Comparison of ENCODE assay signal across 8 cellular contexts in genomic region chr20:50191065-50191565, GRCh38. TPM values are rescaled to one million over a fixed set of nuclear protein-coding genes. Genes with fewer than 3 reads are reported as not detected.
DNase-seq lines count a peak whose midpoint lies in the region; ATAC-seq, FAIRE-seq and TF ChIP-seq lines count a peak whose summit lies in the region.

No MANE protein-coding gene starts in this region.

- no peaks in the 10 kb centered on the region for H3K27me3 ChIP-seq in IMR-90 (ENCODE audit: control insufficient read depth, insufficient read depth, low read length)
- no peaks in the 10 kb centered on the region for H3K27me3 ChIP-seq in K562 (ENCODE audit: control insufficient read depth in 2 of 2, insufficient read depth in 2 of 2, low read length in 2 of 2)
- H3K27me3 ChIP-seq in kidney epithelial cell (ENCODE audit: control insufficient read depth, insufficient read depth, low read length), result no peaks in the 10 kb centered on the region

- TF ChIP-seq RAD21 in IMR-90 (IDR thresholded peaks at IDR 0.05; ENCODE audit: low read length) (no peak), K562 (CRISPR knock-in tag; conservative IDR thresholded peaks at IDR 0.05 in 1 of 2, IDR thresholded peaks at IDR 0.05 in 1 of 2) (no peak)

- H3K4me3 ChIP-seq in IMR-90 (ENCODE audit: insufficient read depth, low read depth, low read length), result peak overlapping the region; percentile 95
- H3K4me3 ChIP-seq in K562, result peak overlapping the region; percentile 95
- H3K4me3 ChIP-seq in kidney epithelial cell (ENCODE audit: low read depth, low read length), result peak overlapping the region; percentile 94

- H3K9ac ChIP-seq in IMR-90 (ENCODE audit: low read depth, low read length), result peak overlapping the region; percentile 63
- peak overlapping the region; percentile 96 to 100 for H3K9ac ChIP-seq in K562 (ENCODE audit: insufficient read depth in 1 of 2, low read depth in 2 of 2, low read length in 2 of 2)

- no peak overlapping the region for H2BK120ac ChIP-seq in IMR-90 (ENCODE audit: low read depth, low read length)

- dilution Hi-C loops in IMR-90 (cut with HindIII; ENCODE audit: low sequenced_read_pairs, unreplicated experiment), result no loop called here

- H3K27ac ChIP-seq in IMR-90 (ENCODE audit: insufficient read depth, low read length) (peak overlapping the region; percentile 100), K562 (ENCODE audit: extremely low read depth, low read depth, low read length) (peak overlapping the region; percentile 99)

- POLR2A ChIA-PET in IMR-90 (lab: Charles Lee; ENCODE audit: unreplicated experiment) (interaction anchor here (0.6 to 1.1 kb wide), 3 partner anchors 94 to 259 kb away, joined by 3 to 4 read pairs (median 4); no protein-coding TSS in a partner anchor), K562 (lab: Yijun Ruan, JAX) (interaction anchor here (0.6 to 2.1 kb wide), 33 partner anchors 9 to 543 kb away, joined by 3 to 12 read pairs (median 3); partner anchors contain the start of gene SNAI1)

- H4K91ac ChIP-seq in IMR-90 (ENCODE audit: insufficient read depth, low read depth, low read length), result no peak overlapping the region; the same call in 1 of the 2 replicates

- no peak overlapping the region for H2AK5ac ChIP-seq in IMR-90 (ENCODE audit: low read depth, low read length)

- H3K36me3 ChIP-seq in IMR-90 (ENCODE audit: control insufficient read depth, insufficient read depth, low read length) (peaks cover 29% of the 10 kb centered on the region), K562 (ENCODE audit: control insufficient read depth, insufficient read depth, low read length) (peaks cover 18% of the 10 kb centered on the region), kidney epithelial cell (ENCODE audit: control insufficient read depth, insufficient read depth, low read length) (peaks cover 6% of the 10 kb centered on the region)

- H3K79me1 ChIP-seq in IMR-90 (ENCODE audit: low read depth in 1 of 2, low read length in 2 of 2), result peaks cover 8 to 38% of the 10 kb centered on the region in 2 experiments; a peak in 3 of 4 replicates

- H2BK5ac ChIP-seq in IMR-90 (ENCODE audit: low read depth, low read length, poor library complexity, severe bottlenecking), result peak overlapping the region; percentile 98

- intact Hi-C loops in IMR-90 (cut with micrococcal nuclease) (loop anchor here (5.0 kb wide), 2 partner anchors 61 to 101 kb away; no protein-coding TSS in a partner anchor), K562 (cut with micrococcal nuclease) (loop anchor here (5.0 kb wide), 1 partner anchor 101 kb away; no protein-coding TSS in a partner anchor)

- TF ChIP-seq POLR2A in IMR-90 (IDR thresholded peaks at IDR 0.05; ENCODE audit: low read depth, low read length), result no peak
- no peak for TF ChIP-seq POLR2A in K562 (conservative IDR thresholded peaks at IDR 0.05)

- H3K9me1 ChIP-seq in IMR-90 (ENCODE audit: insufficient read depth, low read length) (peaks cover 10% of the 10 kb centered on the region), K562 (ENCODE audit: control insufficient read depth, insufficient read depth, low read length) (peaks cover 12% of the 10 kb centered on the region)

- H3K56ac ChIP-seq in IMR-90 (ENCODE audit: extremely low read depth, insufficient read depth, low read length), result no peak overlapping the region; the same call in 1 of the 2 replicates

- CTCF ChIA-PET in IMR-90 (lab: Yijun Ruan, JAX) (interaction anchor here (0.8 to 1.1 kb wide), 2 partner anchors 230 to 382 kb away, joined by 3 read pairs; no protein-coding TSS in a partner anchor), K562 (lab: Yijun Ruan, JAX; ENCODE audit: low intra/inter-chr PET ratio) (interaction anchor here (2.6 kb wide), 1 partner anchor 269 kb away, joined by 21 read pairs; no protein-coding TSS in a partner anchor)

- H3K9me3 ChIP-seq in IMR-90 (ENCODE audit: control insufficient read depth, insufficient read depth, low read length) (no peaks in the 10 kb centered on the region), K562 (replicated peaks; ENCODE audit: control insufficient read depth, insufficient read depth, low read depth, low read length) (no peaks in the 10 kb centered on the region)

- no peak overlapping the region; a peak in 1 of 4 replicates for H4K8ac ChIP-seq in IMR-90 (ENCODE audit: low read depth in 2 of 2, low read length in 2 of 2)

- H4K20me1 ChIP-seq in IMR-90 (ENCODE audit: insufficient read depth, low read length), result peaks cover 46% of the 10 kb centered on the region
- peaks cover 16% of the 10 kb centered on the region; the same call in 1 of the 2 replicates for H4K20me1 ChIP-seq in K562 (replicated peaks; ENCODE audit: control insufficient read depth, insufficient read depth, low read length)

- peaks cover 17% of the 10 kb centered on the region for H3K4me1 ChIP-seq in IMR-90 (ENCODE audit: control insufficient read depth, insufficient read depth, low read length)
- H3K4me1 ChIP-seq in K562 (replicated peaks in 1 of 2; ENCODE audit: control insufficient read depth in 2 of 2, insufficient read depth in 2 of 2, low read length in 2 of 2), result peaks cover 48 to 76% of the 10 kb centered on the region in 2 experiments

- H3K4me2 ChIP-seq in IMR-90 (ENCODE audit: low read depth, low read length), result no peak overlapping the region
- H3K4me2 ChIP-seq in K562 (ENCODE audit: insufficient read depth, low read length), result peak overlapping the region; percentile 99; the same call in 1 of the 2 replicates

- H3K14ac ChIP-seq in IMR-90 (replicated peaks; ENCODE audit: low read depth, low read length), result no peak overlapping the region

- in situ Hi-C loops in IMR-90 (cut with MboI; ENCODE audit: low sequenced_read_pairs), result loop anchor here (5.0 kb wide), 2 partner anchors 116 to 191 kb away; no protein-coding TSS in a partner anchor
- in situ Hi-C loops in K562 (cut with MboI), result no loop called here

- H2BK20ac ChIP-seq in IMR-90 (ENCODE audit: low read depth, low read length), result no peak overlapping the region

- no peak overlapping the region for H3K23ac ChIP-seq in IMR-90 (ENCODE audit: low read depth, low read length)

- 0% methylated on average over 14 of the region's 73 CpGs; no CpG with 5 or more reads in 1 of the 2 experiments for whole genome bisulfite sequencing in IMR-90 (ENCODE audit: extremely low coverage in 2 of 2, insufficient read length in 1 of 2), 2 experiments
- 0% methylated on average over 19 of the region's 73 CpGs for WGBS in K562 (ENCODE audit: insufficient coverage, low coverage, missing lambda C conversion rate)

- H3K18ac ChIP-seq in IMR-90 (ENCODE audit: low read depth, low read length), result no peak overlapping the region

- no peak overlapping the region for H4K5ac ChIP-seq in IMR-90 (ENCODE audit: low read depth, low read length)

- peak overlapping the region; percentile 89 for H2AK9ac ChIP-seq in IMR-90 (replicated peaks; ENCODE audit: low read depth, low read length, poor library complexity)

- peak; percentile 30 for DNase-seq in SKM-1 treated with dmso at 0.1 percent for 144 hours (lab: John Stamatoyannopoulos, UW; ENCODE audit: unreplicated experiment)
- DNase-seq in SKM-1 (lab: John Stamatoyannopoulos, UW; ENCODE audit: unreplicated experiment), result no peak
- DNase-seq in IMR-90, result no peak
- DNase-seq in UCSD-AML1 (lab: John Stamatoyannopoulos, UW; ENCODE audit: unreplicated experiment), result peak; percentile 74
- peak; percentile 62 to 75 (median 74) for DNase-seq in K562 (ENCODE audit: extremely low read depth in 1 of 4, low spot score in 3 of 4)
- no peak for DNase-seq in kidney epithelial cell (ENCODE audit: low read depth)
- peak; percentile 44 for DNase-seq in stimulated activated CD4-positive, alpha-beta T cell treated with anti-CD3 and anti-CD28 coated beads, Interleukin-2, amount 100 ng/mL, for 4 hours (ENCODE audit: low read depth)
- DNase-seq in SHP77 treated with DMSO at 0.1 percent for 48 hours (lab: John Stamatoyannopoulos, UW), result no peak

- ATAC-seq in IMR-90 (ENCODE audit: low read depth), result peak; percentile 18
- peak; percentile 2 for ATAC-seq in K562

- no peak overlapping the region for H3K4ac ChIP-seq in IMR-90 (ENCODE audit: low read depth, low read length)

- TF ChIP-seq CTCF in IMR-90 (conservative IDR thresholded peaks at IDR 0.05; ENCODE audit: low read depth, low read length) (no peak), K562 (IDR thresholded peaks at IDR 0.05 in 2 of 3, conservative IDR thresholded peaks at IDR 0.05 in 1 of 3; ENCODE audit: insufficient read depth in 2 of 3, low read depth in 1 of 3, low read length in 3 of 3) (no peak), kidney epithelial cell (IDR thresholded peaks at IDR 0.05; ENCODE audit: insufficient read depth, low read length, poor library complexity, severe bottlenecking) (no peak)

- no peak overlapping the region for H2BK15ac ChIP-seq in IMR-90 (ENCODE audit: low read depth, low read length)

- no peak for FAIRE-seq in K562 (lab: Jason Lieb, UNC)

- TF ChIP-seq EP300 in K562 (IDR thresholded peaks at IDR 0.05; ENCODE audit: low read length), result no peak

- H2AFZ ChIP-seq in IMR-90 (replicated peaks; ENCODE audit: low read length, poor library complexity) (peak overlapping the region; percentile 86), K562 (ENCODE audit: low read depth, low read length) (no peak overlapping the region; the same call in 1 of the 2 replicates)

- H3K79me2 ChIP-seq in K562 (ENCODE audit: control insufficient read depth, insufficient read depth, low read length), result peaks cover 41% of the 10 kb centered on the region

- BruUV-seq in IMR-90 (replicated peaks; lab: Mats Ljungman, UMichigan) (TSS peak; percentile 54), K562 (replicated peaks; lab: Mats Ljungman, UMichigan) (no TSS peak)

RNA-seq across cellular contexts. Expression of gene CEBPB, which starts 0.5 kb away (rescaled TPM):
- total RNA-seq in IMR-90 (2012; rRNA removed) (3.4 and 6.9 TPM in 2 replicates), K562 (2014; rRNA removed) (41.7 and 51.5 TPM in 2 replicates), K562 (2014; rRNA removed; fragmentation: Illumina TruSeq; extraction: Trizol) (8.1 and 8.3 TPM in 2 replicates), K562 (2015; rRNA removed; fragmentation: Illumina TruSeq; extraction: Trizol) (5.7 and 6.6 TPM in 2 replicates), K562 (2021) (68.2 and 72.6 TPM in 2 replicates), kidney epithelial cell (105 and 117 TPM in 2 replicates)
- polyA plus RNA-seq in IMR-90 (2012; rRNA removed) (17.4 and 33.6 TPM in 2 replicates), K562 (2011; rRNA removed) (7.8 and 10.8 TPM in 2 replicates), K562 (2014; fragmentation: Illumina TruSeq; extraction: Trizol) (4.6 and 6.8 TPM in 2 replicates), K562 (2014; fragmentation: Nextera tagmentation; extraction: Ambion mirVana) (1 to 10 TPM; 1.2 to 1.5 TPM), K562 (2014; rRNA removed) (47.7 and 57.9 TPM in 2 replicates)
- 18.5 and 103 TPM in 2 replicates for polyA plus RNA-seq in IMR-90 (2012; cell fraction: cytosol; rRNA removed)
- 98.3 and 167 TPM in 2 replicates for polyA plus RNA-seq in IMR-90 (2012; cell fraction: nucleus; rRNA removed; ENCODE audit: low replicate concordance)
- 3.3 and 9.2 TPM in 2 replicates for total RNA-seq in K562 (2011; cell fraction: chromatin; rRNA removed; ENCODE audit: low replicate concordance)
- total RNA-seq in K562 (2011; cell fraction: nucleolus; rRNA removed), result 18.3 and 19.3 TPM in 2 replicates
- 8.7 and 9.0 TPM in 2 replicates for total RNA-seq in K562 (2011; cell fraction: nucleoplasm; rRNA removed)
- polyA plus RNA-seq in K562 (2011; cell fraction: cytosol; rRNA removed), result 12.1 and 32.2 TPM in 2 replicates
- 15.5 and 18.1 TPM in 2 replicates for polyA plus RNA-seq in K562 (2011; cell fraction: nucleus; rRNA removed)
- polyA plus RNA-seq in K562 (2012), result 16.9 and 44.3 TPM in 2 replicates
- 1.3 and 1.5 TPM in 2 replicates for polyA minus RNA-seq in K562 (2011; rRNA and poly(A)+ RNA removed)
- 10.1 and 19.9 TPM in 2 replicates for polyA minus RNA-seq in K562 (2011; cell fraction: cytosol; rRNA and poly(A)+ RNA removed)
- 9.3 and 11.7 TPM in 2 replicates for polyA minus RNA-seq in K562 (2011; cell fraction: nucleus; rRNA and poly(A)+ RNA removed)

RNA-seq across cellular contexts. Expression of gene PEDS1, which starts 37.6 kb away (rescaled TPM):
- total RNA-seq in IMR-90 (2012; rRNA removed) (24.0 and 25.3 TPM in 2 replicates), K562 (2014; rRNA removed) (32.8 and 43.9 TPM in 2 replicates), K562 (2014; rRNA removed; fragmentation: Illumina TruSeq; extraction: Trizol) (11.4 and 17.1 TPM in 2 replicates), K562 (2015; rRNA removed; fragmentation: Illumina TruSeq; extraction: Trizol) (24.7 and 24.9 TPM in 2 replicates), K562 (2021) (28.0 and 28.5 TPM in 2 replicates), kidney epithelial cell (52.1 and 57.9 TPM in 2 replicates)
- polyA plus RNA-seq in IMR-90 (2012; rRNA removed) (59.9 and 67.6 TPM in 2 replicates), K562 (2011; rRNA removed) (23.6 and 53.8 TPM in 2 replicates), K562 (2014; fragmentation: Illumina TruSeq; extraction: Trizol) (38.5 and 40.3 TPM in 2 replicates), K562 (2014; fragmentation: Nextera tagmentation; extraction: Ambion mirVana) (1 to 10 TPM; 2.9 to 3.9 TPM), K562 (2014; rRNA removed) (24.2 and 29.4 TPM in 2 replicates)
- 26.9 and 58.5 TPM in 2 replicates for polyA plus RNA-seq in IMR-90 (2012; cell fraction: cytosol; rRNA removed)
- polyA plus RNA-seq in IMR-90 (2012; cell fraction: nucleus; rRNA removed; ENCODE audit: low replicate concordance), result 24.5 and 45.9 TPM in 2 replicates
- 13.1 and 31.5 TPM in 2 replicates for total RNA-seq in K562 (2011; cell fraction: chromatin; rRNA removed; ENCODE audit: low replicate concordance)
- 28.4 and 33.9 TPM in 2 replicates for total RNA-seq in K562 (2011; cell fraction: nucleolus; rRNA removed)
- 33.6 and 54.6 TPM in 2 replicates for total RNA-seq in K562 (2011; cell fraction: nucleoplasm; rRNA removed)
- 65.7 and 87.4 TPM in 2 replicates for polyA plus RNA-seq in K562 (2011; cell fraction: cytosol; rRNA removed)
- 22.6 and 23.4 TPM in 2 replicates for polyA plus RNA-seq in K562 (2011; cell fraction: nucleus; rRNA removed)
- 24.6 and 36.8 TPM in 2 replicates for polyA plus RNA-seq in K562 (2012)
- 33.6 and 49.2 TPM in 2 replicates for polyA minus RNA-seq in K562 (2011; rRNA and poly(A)+ RNA removed)
- 34.3 and 45.2 TPM in 2 replicates for polyA minus RNA-seq in K562 (2011; cell fraction: cytosol; rRNA and poly(A)+ RNA removed)
- polyA minus RNA-seq in K562 (2011; cell fraction: nucleus; rRNA and poly(A)+ RNA removed), result 4.0 and 5.9 TPM in 2 replicates

Comparison
In these comparisons a context has a peak if more than half of its experiments do, and no peak if none do; other contexts are left out.
1. DNase-seq: peak in SKM-1 treated with dmso at 0.1 percent for 144 hours (single experiment), UCSD-AML1 (single experiment), K562 (4 of 4) and stimulated activated CD4-positive, alpha-beta T cell treated with anti-CD3 and anti-CD28 coated beads, Interleukin-2, amount 100 ng/mL, for 4 hours (single experiment); none in SKM-1 (single experiment), IMR-90 (single experiment), kidney epithelial cell (single experiment) and SHP77 treated with DMSO at 0.1 percent for 48 hours (single experiment).
2. Peak in every context shown above with its lines, with median percentiles within 50 percentile points of each other: H3K4me3 ChIP-seq.